ENCODE assay signal across 20 cellular contexts in genomic region chr4:6808259-6808658, GRCh38.
"Had no signal": no experiment of that assay in that cellular context is flagged by ENCODE, and none has a peak within 500 bp of the region (broad histone marks: within the 10 kb centered on the region; RNA-seq: fewer than 3 reads in every experiment).

No MANE protein-coding gene starts in this region.

- H3K4me3 ChIP-seq: mucosa of descending colon, ovary, SK-N-MC, tibial nerve, uterus had no signal

- ATAC-seq: activated CD4-positive, alpha-beta T cell treated with anti-CD3 and anti-CD28 coated beads for 36 hours; effector memory CD8-positive, alpha-beta T cell; sciatic nerve; stimulated activated naive CD8-positive, alpha-beta T cell treated with anti-CD3 and anti-CD28 coated beads, Interleukin-15, Interleukin-2, amounts not matched to agents 100 U/mL and 50 U/mL, for 24 hours; WTC11 had no signal

- H3K36me3 ChIP-seq: brain microvascular endothelial cell, ovary, tibial nerve, uterus had no signal

- H3K9me3 ChIP-seq: mucosa of descending colon, ovary, tibial nerve, uterus had no signal

- H3K27ac ChIP-seq: foreskin keratinocyte, ovary, SK-N-MC, uterus had no signal

- H3K27me3 ChIP-seq: brain microvascular endothelial cell, foreskin keratinocyte, ovary, tibial nerve, uterus had no signal

- FAIRE-seq: keratinocyte had no signal

- DNase-seq: activated CD4-positive, alpha-beta T cell treated with anti-CD3 and anti-CD28 coated beads for 36 hours; activated CD4-positive, alpha-beta T cell treated with anti-CD3 and anti-CD28 coated beads, Interleukin-2, amount 50 U/mL, for 48 hours; activated naive CD4-positive, alpha-beta T cell treated with Interleukin-2 at 50 U/mL for 16 hours; activated naive CD8-positive, alpha-beta T cell treated with anti-CD3 and anti-CD28 coated beads, Interleukin-2, amount 10 ng/mL, durations not matched to agents 7 days and 5 days; activated T-cell treated with anti-CD3 and anti-CD28 coated beads for 4 hours; effector memory CD8-positive, alpha-beta T cell; glutamatergic neuron; hypothalamus; mucosa of descending colon; naive B cell; ovary; stimulated activated naive CD8-positive, alpha-beta T cell treated with anti-CD3 and anti-CD28 coated beads, Interleukin-15, Interleukin-2, amounts not matched to agents 100 U/mL and 50 U/mL, for 24 hours; uterus had no signal
